In genomic region chr17:59002126-59002525, GRCh38 we compare ENCODE assay signal across 11 cellular contexts.
DNase-seq lines count a peak whose midpoint lies in the region; ATAC-seq, FAIRE-seq and TF ChIP-seq lines count a peak whose summit lies in the region.
"Had no signal": no experiment of that assay in that cellular context is flagged by ENCODE, and none has a peak within 500 bp of the region (broad histone marks: within the 10 kb centered on the region; RNA-seq: fewer than 3 reads in every experiment).

No MANE protein-coding gene starts in this region.

- H3K79me2 ChIP-seq in osteoblast (ENCODE audit: insufficient read depth, low read length): no peaks in the 10 kb centered on the region

- H3K4me3 ChIP-seq in adrenal gland: peak overlapping the region in 1 of 4 donors; percentile 37
- no peak overlapping the region for H3K4me3 ChIP-seq in osteoblast (ENCODE audit: insufficient read depth, low read length)
- H3K4me3 ChIP-seq: esophagus muscularis mucosa, PC-9 had no signal

- no peaks in the 10 kb centered on the region for H3K27me3 Mint-ChIP-seq in CD14-positive monocyte (ENCODE audit: low read depth in 3 of 3)
- H3K27me3 Mint-ChIP-seq: progenitor cell of endocrine pancreas had no signal

- peak overlapping the region in 4 of 5 donors; percentile 39 to 75 (median 68) for H3K27ac ChIP-seq in adrenal gland
- peak overlapping the region; percentile 81 for H3K27ac ChIP-seq in osteoblast (ENCODE audit: low read depth, low read length)
- H3K27ac ChIP-seq: esophagus muscularis mucosa, PC-9 had no signal

- no peaks in the 10 kb centered on the region for H4K20me1 ChIP-seq in osteoblast (ENCODE audit: insufficient read depth, low read length)

- H3K9me3 ChIP-seq in adrenal gland (replicated peaks in 1 of 3) (no peaks in the 10 kb centered on the region), osteoblast (ENCODE audit: low read depth, low read length) (no peaks in the 10 kb centered on the region)
- H3K9me3 ChIP-seq: esophagus muscularis mucosa had no signal

- H3K36me3 Mint-ChIP-seq in CD14-positive monocyte: peaks cover 8 to 11% of the 10 kb centered on the region in 2 donors

- intact Hi-C loops in CD14-positive monocyte (cut with micrococcal nuclease): loop anchor here in 1 of 2 donors (2.0 kb wide), 1 partner anchor 483 kb away; no protein-coding TSS in a partner anchor
- intact Hi-C loops in adrenal gland (cut with DNase I): loop anchor here in 1 of 2 donors (10.0 kb wide), 1 partner anchor 477 kb away; no protein-coding TSS in a partner anchor

- H3K36me3 ChIP-seq in adrenal gland (replicated peaks in 1 of 2) (no peaks in the 10 kb centered on the region), osteoblast (ENCODE audit: insufficient read depth, low read length) (peaks cover 12% of the 10 kb centered on the region)

- no peak for ATAC-seq in GM21723 (IDR thresholded peaks at IDR 0.05; ENCODE audit: unreplicated experiment)

- WGBS in adrenal gland, 4 donors: 71 to 84% (median 78%) methylated on average over 3 of the region's 3 CpGs

- no peak overlapping the region for H2AFZ ChIP-seq in osteoblast (ENCODE audit: low read length)
- H2AFZ ChIP-seq: PC-9 had no signal

- H3K9me3 Mint-ChIP-seq in CD14-positive monocyte: peaks cover 0 to 3% (median 0%) of the 10 kb centered on the region in 7 donors

- H3K4me3 Mint-ChIP-seq in CD14-positive monocyte: no peak overlapping the region

- no peak for TF ChIP-seq CTCF in CD14-positive monocyte (IDR thresholded peaks at IDR 0.05)
- TF ChIP-seq CTCF in adrenal gland (IDR thresholded peaks at IDR 0.05): no peak
- TF ChIP-seq CTCF in osteoblast (IDR thresholded peaks at IDR 0.05; ENCODE audit: extremely low read depth, low read depth, low read length): no peak

- DNase-seq in CD14-positive monocyte (ENCODE audit: low spot score) (no peak), GM19239 (ENCODE audit: insufficient read length, low spot score) (no peak), adrenal gland (no peak), osteoblast (ENCODE audit: insufficient read length, low spot score, missing footprints) (no peak), NCI-H2171 (lab: John Stamatoyannopoulos, UW) (no peak), GM12891 (ENCODE audit: insufficient read length, low spot score) (no peak)
- DNase-seq: NCI-H1092, PC-9 had no signal

- H3K4me2 ChIP-seq in osteoblast (ENCODE audit: insufficient read depth, low read length): peak overlapping the region; percentile 93
- H3K4me2 ChIP-seq: PC-9 had no signal

- H3K27ac Mint-ChIP-seq in CD14-positive monocyte: peak overlapping the region; percentile 93 to 98 (median 95)

- TF ChIP-seq POLR2A in adrenal gland (IDR thresholded peaks at IDR 0.05) (no peak), GM12891 (IDR thresholded peaks at IDR 0.05; ENCODE audit: low read depth, low read length) (no peak)

- H3K4me1 Mint-ChIP-seq in CD14-positive monocyte: peaks cover 54% of the 10 kb centered on the region

- H3K27me3 ChIP-seq in adrenal gland (no peaks in the 10 kb centered on the region), osteoblast (ENCODE audit: insufficient read depth, low read length) (no peaks in the 10 kb centered on the region)
- H3K27me3 ChIP-seq: esophagus muscularis mucosa had no signal

- peak; percentile 42 for FAIRE-seq in GM19239 (lab: Jason Lieb, UNC)
- FAIRE-seq in GM12891 (lab: Jason Lieb, UNC): no peak

- peaks cover 9 to 36% of the 10 kb centered on the region in 2 donors for H3K4me1 ChIP-seq in adrenal gland (replicated peaks in 1 of 2)
- H3K4me1 ChIP-seq in osteoblast (ENCODE audit: insufficient read depth, low read length): peaks cover 20% of the 10 kb centered on the region
- H3K4me1 ChIP-seq: esophagus muscularis mucosa had no signal

TF ChIP-seq in GM12891, 5 proteins besides CTCF, POLR2A, EP300 and RAD21:
- no peak for TF ChIP-seq POU2F2 (IDR thresholded peaks at IDR 0.05; ENCODE audit: low read depth, low read length)
- no peak for TF ChIP-seq SPI1 (IDR thresholded peaks at IDR 0.05; ENCODE audit: low read depth, low read length)
- TF ChIP-seq TAF1 (IDR thresholded peaks at IDR 0.05; ENCODE audit: low read depth, low read length): no peak
- no peak for TF ChIP-seq POLR2AphosphoS5 (IDR thresholded peaks at IDR 0.05; ENCODE audit: low read depth, low read length)
- TF ChIP-seq PAX5 (IDR thresholded peaks at IDR 0.05; ENCODE audit: insufficient read depth, low read length, severe bottlenecking): no peak
